17 cellular contexts compared by ENCODE assay signal in genomic region chr16:23700509-23700908, GRCh38. TPM values are rescaled to one million over a fixed set of nuclear protein-coding genes. Genes with fewer than 3 reads are reported as not detected.
DNase-seq lines count a peak whose midpoint lies in the region; ATAC-seq and TF ChIP-seq lines count a peak whose summit lies in the region.
"Had no signal": no experiment of that assay in that cellular context is flagged by ENCODE, and none has a peak within 500 bp of the region (broad histone marks: within the 10 kb centered on the region; RNA-seq: fewer than 3 reads in every experiment).

No MANE protein-coding gene starts in this region.

- POLR2A ChIA-PET in MCF 10A (lab: Yijun Ruan, JAX), result interaction anchor here (0.7 kb wide), 1 partner anchor 310 kb away, joined by 3 read pairs; no protein-coding TSS in a partner anchor

- no peaks in the 10 kb centered on the region for H3K9me3 ChIP-seq in transverse colon
- H3K9me3 ChIP-seq: prostate gland had no signal

- no peaks in the 10 kb centered on the region for H3K27me3 ChIP-seq in transverse colon

- intact Hi-C loops in transverse colon (cut with DNase I; ENCODE audit: low total_unique reads), result no loop called here
- intact Hi-C loops in activated CD4-positive, alpha-beta T cell treated with anti-CD3 and anti-CD28 coated beads, Interleukin-2, amount 10 ng/mL, durations not matched to agents 24 days and 14 days (cut with micrococcal nuclease), result no loop called here
- intact Hi-C loops in MCF 10A (cut with micrococcal nuclease), result no loop called here

- CTCF ChIA-PET in MCF 10A (lab: Yijun Ruan, JAX), result interaction anchor here (1.3 to 1.8 kb wide), 2 partner anchors 22 to 32 kb away, joined by 6 to 12 read pairs; partner anchors contain the start of gene PLK1

- TF ChIP-seq CTCF in transverse colon (IDR thresholded peaks at IDR 0.05), result no peak
- TF ChIP-seq CTCF in MCF 10A (IDR thresholded peaks at IDR 0.05; ENCODE audit: unreplicated experiment), result no peak

- peaks cover 2% of the 10 kb centered on the region for H3K27me3 Mint-ChIP-seq in activated CD4-positive, alpha-beta T cell treated with anti-CD3 and anti-CD28 coated beads, Interleukin-2, amount 10 ng/mL, durations not matched to agents 24 days and 14 days
- H3K27me3 Mint-ChIP-seq in MCF 10A (ENCODE audit: insufficient read depth, unreplicated experiment), result peaks cover 16% of the 10 kb centered on the region

- in situ Hi-C loops in transverse colon (cut with MboI; ENCODE audit: low pct_ligation_motif_present in 1 of 4, low pct_unique_long_range_greater_than_20kb in 1 of 4, low sequenced_read_pairs in 3 of 4), result no loop called here

- peaks cover 5% of the 10 kb centered on the region for H3K9me3 Mint-ChIP-seq in activated CD4-positive, alpha-beta T cell treated with anti-CD3 and anti-CD28 coated beads, Interleukin-2, amount 10 ng/mL, durations not matched to agents 24 days and 14 days
- peaks cover 8% of the 10 kb centered on the region for H3K9me3 Mint-ChIP-seq in MCF 10A (ENCODE audit: unreplicated experiment)

- no peak for TF ChIP-seq POLR2A in transverse colon (IDR thresholded peaks at IDR 0.05)

- 40 to 45% methylated on average over 1 to 8 of the region's 8 CpGs for WGBS in transverse colon (ENCODE audit: low coverage in 1 of 2), 2 donors

- no peak for TF ChIP-seq EP300 in transverse colon (IDR thresholded peaks at IDR 0.05; ENCODE audit: low read depth)

- peaks cover 0 to 8% (median 3%) of the 10 kb centered on the region in 4 donors for H3K4me1 ChIP-seq in transverse colon
- H3K4me1 ChIP-seq: prostate gland had no signal

- no peaks in the 10 kb centered on the region for H3K4me1 Mint-ChIP-seq in activated CD4-positive, alpha-beta T cell treated with anti-CD3 and anti-CD28 coated beads, Interleukin-2, amount 10 ng/mL, durations not matched to agents 24 days and 14 days
- no peaks in the 10 kb centered on the region for H3K4me1 Mint-ChIP-seq in MCF 10A (ENCODE audit: insufficient read depth, unreplicated experiment)
- H3K4me1 Mint-ChIP-seq: activated CD4-positive, alpha-beta T cell treated with anti-CD3 and anti-CD28 coated beads for 36 hours; activated naive CD8-positive, alpha-beta T cell treated with anti-CD3 and anti-CD28 coated beads for 36 hours had no signal

- H3K27ac ChIP-seq in transverse colon, result peak overlapping the region; percentile 77 to 86 (median 82)
- H3K27ac ChIP-seq: prostate gland had no signal

- no peak overlapping the region for H3K4me3 Mint-ChIP-seq in activated CD4-positive, alpha-beta T cell treated with anti-CD3 and anti-CD28 coated beads, Interleukin-2, amount 10 ng/mL, durations not matched to agents 24 days and 14 days
- no peak overlapping the region for H3K4me3 Mint-ChIP-seq in MCF 10A (ENCODE audit: unreplicated experiment)
- H3K4me3 Mint-ChIP-seq: activated CD4-positive, alpha-beta T cell treated with anti-CD3 and anti-CD28 coated beads for 36 hours; activated naive CD8-positive, alpha-beta T cell treated with anti-CD3 and anti-CD28 coated beads for 36 hours; CD8-positive, alpha-beta T cell; naive B cell had no signal

- BruUV-seq in MCF 10A (replicated peaks; lab: Mats Ljungman, UMichigan), result no TSS peak

- H3K36me3 ChIP-seq in transverse colon, result peaks cover 0 to 6% (median 0%) of the 10 kb centered on the region in 4 donors
- H3K36me3 ChIP-seq: prostate gland had no signal

- no peak overlapping the region for H3K27ac Mint-ChIP-seq in activated CD4-positive, alpha-beta T cell treated with anti-CD3 and anti-CD28 coated beads, Interleukin-2, amount 10 ng/mL, durations not matched to agents 24 days and 14 days
- H3K27ac Mint-ChIP-seq in MCF 10A (ENCODE audit: low read depth, unreplicated experiment), result no peak overlapping the region
- H3K27ac Mint-ChIP-seq: activated CD4-positive, alpha-beta T cell treated with anti-CD3 and anti-CD28 coated beads for 36 hours; activated naive CD8-positive, alpha-beta T cell treated with anti-CD3 and anti-CD28 coated beads for 36 hours; CD8-positive, alpha-beta T cell; naive B cell had no signal

- DNase-seq in NCI-H82 (lab: John Stamatoyannopoulos, UW) (peak; percentile 42), NCI-H82 treated with DMSO at 0.1 percent for 48 hours (lab: John Stamatoyannopoulos, UW; ENCODE audit: unreplicated experiment) (no peak), NCI-H2171 (lab: John Stamatoyannopoulos, UW) (peak; percentile 44), transverse colon (peak; percentile 56), MCF 10A (ENCODE audit: unreplicated experiment) (no peak), NCI-H2227 (lab: John Stamatoyannopoulos, UW; ENCODE audit: unreplicated experiment) (no peak)
- DNase-seq in activated CD4-positive, alpha-beta T cell treated with anti-CD3 and anti-CD28 coated beads, Interleukin-2, amount 10 ng/mL, durations not matched to agents 24 days and 14 days, result no peak
- DNase-seq: activated CD4-positive, alpha-beta T cell treated with anti-CD3 and anti-CD28 coated beads for 36 hours; activated naive CD8-positive, alpha-beta T cell treated with anti-CD3 and anti-CD28 coated beads for 36 hours; activated T-cell treated with anti-CD3 and anti-CD28 coated beads for 4 hours; CD8-positive, alpha-beta T cell; effector CD8-positive, alpha-beta T cell; naive B cell; Right ventricle myocardium superior had no signal

- no peak overlapping the region for H3K4me3 ChIP-seq in transverse colon
- H3K4me3 ChIP-seq: prostate gland had no signal

- peak; percentile 20 for ATAC-seq in esophagus mucosa
- ATAC-seq: activated CD4-positive, alpha-beta T cell treated with anti-CD3 and anti-CD28 coated beads for 36 hours; CD8-positive, alpha-beta T cell had no signal

- no peaks in the 10 kb centered on the region for H3K36me3 Mint-ChIP-seq in activated CD4-positive, alpha-beta T cell treated with anti-CD3 and anti-CD28 coated beads, Interleukin-2, amount 10 ng/mL, durations not matched to agents 24 days and 14 days (ENCODE audit: low read depth)
- H3K36me3 Mint-ChIP-seq in MCF 10A (ENCODE audit: insufficient read depth, unreplicated experiment), result no peaks in the 10 kb centered on the region
- H3K36me3 Mint-ChIP-seq: activated naive CD8-positive, alpha-beta T cell treated with anti-CD3 and anti-CD28 coated beads for 36 hours; CD8-positive, alpha-beta T cell had no signal

RNA-seq across cellular contexts. Expression of gene ERN2, which starts 12.5 kb away (rescaled TPM):
- total RNA-seq in esophagus mucosa, result 0.36 TPM
- total RNA-seq in transverse colon, result 100 to 1,000 TPM; 114 to 408 (median 168) TPM
- not detected in 2 replicates for total RNA-seq in activated CD4-positive, alpha-beta T cell treated with anti-CD3 and anti-CD28 coated beads, Interleukin-2, amount 10 ng/mL, durations not matched to agents 24 days and 14 days
- not detected in 2 replicates for total RNA-seq in MCF 10A (2022)
- total RNA-seq: activated CD4-positive, alpha-beta T cell treated with anti-CD3 and anti-CD28 coated beads for 36 hours; activated naive CD8-positive, alpha-beta T cell treated with anti-CD3 and anti-CD28 coated beads for 36 hours; CD8-positive, alpha-beta T cell; Right ventricle myocardium superior had no signal

RNA-seq across cellular contexts. Expression of gene PLK1, which starts 21.8 kb away (rescaled TPM):
- total RNA-seq in esophagus mucosa (29.9 TPM), transverse colon (10 to 100 TPM in 1 of 4 donors, 1 to 10 TPM in 3; 1.5 to 20.1 (median 4.3) TPM), MCF 10A (2022) (50.7 and 74.8 TPM in 2 replicates)
- 45.7 and 51.7 TPM in 2 replicates for total RNA-seq in activated CD4-positive, alpha-beta T cell treated with anti-CD3 and anti-CD28 coated beads, Interleukin-2, amount 10 ng/mL, durations not matched to agents 24 days and 14 days

RNA-seq across cellular contexts. Expression of gene CHP2, which starts 54.3 kb away (rescaled TPM):
- 0.08 TPM for total RNA-seq in esophagus mucosa
- total RNA-seq in transverse colon, result 100 to 1,000 TPM in 2 of 4 donors, 10 to 100 TPM in 2; 90.9 to 264 (median 122) TPM
- not detected in 2 replicates for total RNA-seq in activated CD4-positive, alpha-beta T cell treated with anti-CD3 and anti-CD28 coated beads, Interleukin-2, amount 10 ng/mL, durations not matched to agents 24 days and 14 days
- total RNA-seq in MCF 10A (2022), result not detected in 2 replicates
- total RNA-seq: activated CD4-positive, alpha-beta T cell treated with anti-CD3 and anti-CD28 coated beads for 36 hours; activated naive CD8-positive, alpha-beta T cell treated with anti-CD3 and anti-CD28 coated beads for 36 hours; CD8-positive, alpha-beta T cell; liver; Right ventricle myocardium superior had no signal

RNA-seq across cellular contexts. Expression of gene DCTN5, which starts 59.2 kb away (rescaled TPM):
- total RNA-seq in esophagus mucosa (42.3 TPM), transverse colon (10 to 100 TPM in 3 of 4 donors, 1 to 10 TPM in 1; 8.0 to 52.2 (median 37.5) TPM), MCF 10A (2022) (66.6 and 84.8 TPM in 2 replicates)
- total RNA-seq in activated CD4-positive, alpha-beta T cell treated with anti-CD3 and anti-CD28 coated beads, Interleukin-2, amount 10 ng/mL, durations not matched to agents 24 days and 14 days, result 98.3 and 99.4 TPM in 2 replicates

RNA-seq across cellular contexts. Expression of gene PALB2, which starts 59.4 kb away (rescaled TPM):
- 11.3 TPM for total RNA-seq in esophagus mucosa
- total RNA-seq in transverse colon, result 10 to 100 TPM in 1 of 4 donors, 1 to 10 TPM in 3; 1.4 to 10.6 (median 8.0) TPM
- 31.2 and 35.7 TPM in 2 replicates for total RNA-seq in activated CD4-positive, alpha-beta T cell treated with anti-CD3 and anti-CD28 coated beads, Interleukin-2, amount 10 ng/mL, durations not matched to agents 24 days and 14 days
- 13.7 and 20.8 TPM in 2 replicates for total RNA-seq in MCF 10A (2022)

Comparison
In these comparisons a context has a peak if more than half of its experiments do, and no peak if none do; other contexts are left out.
1. DNase-seq: peak in NCI-H82 (single experiment), NCI-H2171 (single experiment) and transverse colon (single experiment); none in NCI-H82 treated with DMSO at 0.1 percent for 48 hours (single experiment), activated CD4-positive, alpha-beta T cell treated with anti-CD3 and anti-CD28 coated beads, Interleukin-2, amount 10 ng/mL, durations not matched to agents 24 days and 14 days (single experiment), MCF 10A (single experiment) and NCI-H2227 (single experiment).
2. RNA of gene ERN2, which starts 12.5 kb away (total RNA-seq): 114 to 408 TPM in transverse colon; 0.36 TPM in esophagus mucosa (single experiment), not detected in activated CD4-positive, alpha-beta T cell treated with anti-CD3 and anti-CD28 coated beads, Interleukin-2, amount 10 ng/mL, durations not matched to agents 24 days and 14 days and not detected in MCF 10A; every median in the first group is over 10 times any median in the second.
3. RNA of gene CHP2, which starts 54.3 kb away (total RNA-seq): 90.9 to 264 TPM in transverse colon; 0.08 TPM in esophagus mucosa (single experiment), not detected in activated CD4-positive, alpha-beta T cell treated with anti-CD3 and anti-CD28 coated beads, Interleukin-2, amount 10 ng/mL, durations not matched to agents 24 days and 14 days and not detected in MCF 10A; every median in the first group is over 10 times any median in the second.